12 cellular contexts compared by ENCODE assay signal in the genomic region with DNA sequence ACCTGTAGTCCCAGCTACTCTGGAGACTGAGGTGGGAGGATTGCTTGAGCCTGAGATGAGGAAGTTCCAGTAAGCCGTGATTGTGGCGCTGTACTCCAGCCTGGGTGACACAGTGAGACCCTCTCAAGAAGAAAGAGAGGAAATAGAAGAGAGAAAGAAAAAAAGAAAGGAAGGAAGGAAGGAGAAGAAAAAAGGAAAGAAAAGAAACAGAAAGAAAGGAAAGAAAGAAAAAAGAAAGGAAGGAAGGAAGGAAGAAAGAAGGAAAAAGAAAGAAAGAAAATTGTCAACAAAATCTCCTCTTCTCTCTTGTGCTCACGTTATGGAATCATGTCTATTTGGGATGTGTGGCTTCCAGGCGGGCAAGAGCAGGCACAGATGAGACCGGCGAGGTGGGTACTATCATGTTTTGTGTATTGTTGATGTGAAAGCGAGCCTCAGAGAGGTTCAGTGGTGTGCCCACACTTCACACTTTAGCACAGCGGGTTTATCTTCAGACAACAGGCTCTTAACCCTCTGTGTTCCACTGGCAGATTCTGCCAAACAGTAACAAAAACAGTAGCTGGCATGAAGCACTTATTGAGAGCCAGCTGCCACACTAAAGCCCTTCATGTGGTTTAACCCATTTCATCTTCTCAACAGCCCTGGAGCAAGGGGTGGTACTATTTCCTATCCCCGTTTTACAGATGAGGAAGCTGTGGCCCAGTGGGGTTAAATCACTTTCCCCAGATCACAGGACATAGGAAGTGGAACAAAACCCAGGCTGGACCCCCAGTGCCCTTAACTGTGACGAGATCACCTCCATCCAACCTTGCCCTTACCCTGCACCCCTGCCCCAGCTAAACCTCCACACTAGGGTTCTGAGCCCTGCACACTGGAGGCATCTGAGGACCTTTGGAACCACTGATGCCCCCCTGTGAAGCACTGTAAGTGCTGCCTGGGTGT.
DNase-seq lines count a peak whose midpoint lies in the region; ATAC-seq lines count a peak whose summit lies in the region.
"Had no signal": no experiment of that assay in that cellular context is flagged by ENCODE, and none has a peak within 500 bp of the region (broad histone marks: within the 10 kb centered on the region; RNA-seq: fewer than 3 reads in every experiment).

No MANE protein-coding gene starts in this region.

- peaks cover 59% of the 10 kb centered on the region for H3K27me3 Mint-ChIP-seq in activated T-cell treated with anti-CD3 and anti-CD28 coated beads, Interleukin-2, amount 50 U/mL, for 72 hours (ENCODE audit: low read depth)
- H3K27me3 Mint-ChIP-seq in activated T-cell treated with anti-CD3 and anti-CD28 coated beads, Interleukin-2, amount 50 U/mL, for 24 hours: peaks cover 49% of the 10 kb centered on the region
- peaks cover 19% of the 10 kb centered on the region for H3K27me3 Mint-ChIP-seq in activated T-helper 17 cell treated with anti-CD3 and anti-CD28 coated beads, Interleukin-2, amount 50 U/mL, for 72 hours
- H3K27me3 Mint-ChIP-seq in stimulated activated naive B cell treated with anti-CD40 and anti-IgM and Interleukin-4, amounts not matched to agents 10 μg/mL and 1 μg/mL and 100 μg/mL, for 72 hours: peaks cover 18% of the 10 kb centered on the region in 2 donors

- no peaks in the 10 kb centered on the region for H3K36me3 Mint-ChIP-seq in activated T-cell treated with anti-CD3 and anti-CD28 coated beads, Interleukin-2, amount 50 U/mL, for 72 hours (ENCODE audit: insufficient read depth in 2 of 2)
- no peaks in the 10 kb centered on the region for H3K36me3 Mint-ChIP-seq in activated T-cell treated with anti-CD3 and anti-CD28 coated beads, Interleukin-2, amount 50 U/mL, for 24 hours (ENCODE audit: low read depth)
- no peaks in the 10 kb centered on the region for H3K36me3 Mint-ChIP-seq in activated T-helper 17 cell treated with anti-CD3 and anti-CD28 coated beads, Interleukin-2, amount 50 U/mL, for 72 hours (ENCODE audit: low read depth)
- no peaks in the 10 kb centered on the region for H3K36me3 Mint-ChIP-seq in stimulated activated naive B cell treated with anti-CD40 and anti-IgM and Interleukin-4, amounts not matched to agents 10 μg/mL and 1 μg/mL and 100 μg/mL, for 72 hours

- ATAC-seq in activated T-cell treated with anti-CD3 and anti-CD28 coated beads, Interleukin-2, amount 50 U/mL, for 72 hours (replicated peaks in 1 of 2): peak; percentile 47 to 72
- ATAC-seq in activated T-helper 17 cell treated with anti-CD3 and anti-CD28 coated beads, Interleukin-2, amount 50 U/mL, for 72 hours (replicated peaks): peak; percentile 33
- ATAC-seq in stimulated activated naive B cell treated with anti-CD40 and anti-IgM and Interleukin-4, amounts not matched to agents 10 μg/mL and 1 μg/mL and 100 μg/mL, for 72 hours (replicated peaks): peak; percentile 80 to 87
- no peak for ATAC-seq in HG03196 (IDR thresholded peaks at IDR 0.05; ENCODE audit: unreplicated experiment)
- ATAC-seq: heart left ventricle, left lung had no signal

- no peak overlapping the region for H3K27ac Mint-ChIP-seq in activated T-cell treated with anti-CD3 and anti-CD28 coated beads, Interleukin-2, amount 50 U/mL, for 72 hours
- H3K27ac Mint-ChIP-seq in activated T-cell treated with anti-CD3 and anti-CD28 coated beads, Interleukin-2, amount 50 U/mL, for 24 hours: no peak overlapping the region
- no peak overlapping the region for H3K27ac Mint-ChIP-seq in activated T-helper 17 cell treated with anti-CD3 and anti-CD28 coated beads, Interleukin-2, amount 50 U/mL, for 72 hours
- no peak overlapping the region for H3K27ac Mint-ChIP-seq in stimulated activated naive B cell treated with anti-CD40 and anti-IgM and Interleukin-4, amounts not matched to agents 10 μg/mL and 1 μg/mL and 100 μg/mL, for 72 hours

- H3K9me3 Mint-ChIP-seq in activated T-cell treated with anti-CD3 and anti-CD28 coated beads, Interleukin-2, amount 50 U/mL, for 72 hours: no peaks in the 10 kb centered on the region
- H3K9me3 Mint-ChIP-seq in activated T-cell treated with anti-CD3 and anti-CD28 coated beads, Interleukin-2, amount 50 U/mL, for 24 hours: no peaks in the 10 kb centered on the region
- H3K9me3 Mint-ChIP-seq in activated T-helper 17 cell treated with anti-CD3 and anti-CD28 coated beads, Interleukin-2, amount 50 U/mL, for 72 hours: no peaks in the 10 kb centered on the region
- no peaks in the 10 kb centered on the region for H3K9me3 Mint-ChIP-seq in stimulated activated naive B cell treated with anti-CD40 and anti-IgM and Interleukin-4, amounts not matched to agents 10 μg/mL and 1 μg/mL and 100 μg/mL, for 72 hours

- H3K4me1 Mint-ChIP-seq in activated T-cell treated with anti-CD3 and anti-CD28 coated beads, Interleukin-2, amount 50 U/mL, for 72 hours (ENCODE audit: low read depth): peaks cover 36% of the 10 kb centered on the region
- peaks cover 26% of the 10 kb centered on the region for H3K4me1 Mint-ChIP-seq in activated T-cell treated with anti-CD3 and anti-CD28 coated beads, Interleukin-2, amount 50 U/mL, for 24 hours (ENCODE audit: low read depth)
- peaks cover 14% of the 10 kb centered on the region for H3K4me1 Mint-ChIP-seq in activated T-helper 17 cell treated with anti-CD3 and anti-CD28 coated beads, Interleukin-2, amount 50 U/mL, for 72 hours
- peaks cover 14 to 16% of the 10 kb centered on the region in 2 donors for H3K4me1 Mint-ChIP-seq in stimulated activated naive B cell treated with anti-CD40 and anti-IgM and Interleukin-4, amounts not matched to agents 10 μg/mL and 1 μg/mL and 100 μg/mL, for 72 hours

- peak in 1 of 2 donors; percentile 25 for DNase-seq in activated T-cell treated with anti-CD3 and anti-CD28 coated beads, Interleukin-2, amount 50 U/mL, for 72 hours
- DNase-seq in activated T-cell treated with anti-CD3 and anti-CD28 coated beads, Interleukin-2, amount 50 U/mL, for 24 hours: no peak
- peak; percentile 40 for DNase-seq in NCI-H2107 (lab: John Stamatoyannopoulos, UW)
- peak; percentile 26 for DNase-seq in stimulated activated naive B cell treated with anti-CD40 and anti-IgM and Interleukin-4, amounts not matched to agents 10 μg/mL and 1 μg/mL and 100 μg/mL, for 72 hours
- no peak for DNase-seq in DMS114 treated with DMSO at 0.1 percent for 48 hours (lab: John Stamatoyannopoulos, UW; ENCODE audit: unreplicated experiment)
- DNase-seq in stimulated activated CD4-positive, alpha-beta T cell treated with anti-CD3 and anti-CD28 coated beads, Interleukin-1b, Interleukin-23, amount 100 ng/mL, for 48 hours: no peak
- DNase-seq: left lung; NCI-H1436 treated with DMSO at 0.1 percent for 48 hours; stimulated activated CD8-positive, alpha-beta memory T cell treated with anti-CD3 and anti-CD28 coated beads, Interleukin-4, amount 100 ng/mL, for 48 hours had no signal

- peak overlapping the region; percentile 57 to 59 for H3K4me3 Mint-ChIP-seq in activated T-cell treated with anti-CD3 and anti-CD28 coated beads, Interleukin-2, amount 50 U/mL, for 72 hours
- no peak overlapping the region for H3K4me3 Mint-ChIP-seq in activated T-cell treated with anti-CD3 and anti-CD28 coated beads, Interleukin-2, amount 50 U/mL, for 24 hours
- peak overlapping the region; percentile 22 for H3K4me3 Mint-ChIP-seq in activated T-helper 17 cell treated with anti-CD3 and anti-CD28 coated beads, Interleukin-2, amount 50 U/mL, for 72 hours
- peak overlapping the region in 1 of 2 donors; percentile 2 for H3K4me3 Mint-ChIP-seq in stimulated activated naive B cell treated with anti-CD40 and anti-IgM and Interleukin-4, amounts not matched to agents 10 μg/mL and 1 μg/mL and 100 μg/mL, for 72 hours

Comparison
In these comparisons a context has a peak if more than half of its experiments do, and no peak if none do; other contexts are left out.
1. DNase-seq: peak in NCI-H2107 (single experiment) and stimulated activated naive B cell treated with anti-CD40 and anti-IgM and Interleukin-4, amounts not matched to agents 10 μg/mL and 1 μg/mL and 100 μg/mL, for 72 hours (single experiment); none in activated T-cell treated with anti-CD3 and anti-CD28 coated beads, Interleukin-2, amount 50 U/mL, for 24 hours (single experiment), DMS114 treated with DMSO at 0.1 percent for 48 hours (single experiment) and stimulated activated CD4-positive, alpha-beta T cell treated with anti-CD3 and anti-CD28 coated beads, Interleukin-1b, Interleukin-23, amount 100 ng/mL, for 48 hours (single experiment).